In genomic region chr2:204691911-204692510, GRCh38 we compare ENCODE assay signal across 8 cellular contexts.
A peak's percentile ranks its signal among the peaks of the same experiment; 100 is the strongest.
DNase-seq lines count a peak whose midpoint lies in the region; ATAC-seq lines count a peak whose summit lies in the region.

No MANE protein-coding gene starts in this region.

- H3K36me3 Mint-ChIP-seq in activated CD4-positive, alpha-beta memory T cell treated with anti-CD3 and anti-CD28 coated beads, Interleukin-2, amount 10 ng/mL, durations not matched to agents 7 days and 5 days (ENCODE audit: low read depth) = no peaks in the 10 kb centered on the region

- ATAC-seq in HG02973 (IDR thresholded peaks at IDR 0.05; ENCODE audit: unreplicated experiment) = peak; percentile 78

- intact Hi-C loops in head of caudate nucleus (cut with DNase I) = loop anchor here (10.0 kb wide), 1 partner anchor 367 kb away; no protein-coding TSS in a partner anchor

- no peak overlapping the region for H3K27ac Mint-ChIP-seq in activated CD4-positive, alpha-beta memory T cell treated with anti-CD3 and anti-CD28 coated beads, Interleukin-2, amount 10 ng/mL, durations not matched to agents 7 days and 5 days

- no peak overlapping the region for H3K4me3 Mint-ChIP-seq in activated CD4-positive, alpha-beta memory T cell treated with anti-CD3 and anti-CD28 coated beads, Interleukin-2, amount 10 ng/mL, durations not matched to agents 7 days and 5 days

- POLR2A ChIA-PET in activated CD4-positive, alpha-beta memory T cell treated with anti-CD3 and anti-CD28 coated beads, Interleukin-2, amount 10 ng/mL, durations not matched to agents 7 days and 5 days (lab: Charles Lee) = no interaction called here

- H3K4me1 Mint-ChIP-seq in activated CD4-positive, alpha-beta memory T cell treated with anti-CD3 and anti-CD28 coated beads, Interleukin-2, amount 10 ng/mL, durations not matched to agents 7 days and 5 days = peaks cover 8% of the 10 kb centered on the region

- CTCF ChIA-PET in activated CD4-positive, alpha-beta memory T cell treated with anti-CD3 and anti-CD28 coated beads, Interleukin-2, amount 10 ng/mL, durations not matched to agents 7 days and 5 days (lab: Charles Lee) = interaction anchor here (0.8 to 1.9 kb wide), 5 partner anchors 14 to 620 kb away, joined by 3 to 4 read pairs (median 3); no protein-coding TSS in a partner anchor

- no peaks in the 10 kb centered on the region for H3K9me3 Mint-ChIP-seq in activated CD4-positive, alpha-beta memory T cell treated with anti-CD3 and anti-CD28 coated beads, Interleukin-2, amount 10 ng/mL, durations not matched to agents 7 days and 5 days

- H3K27me3 Mint-ChIP-seq in activated CD4-positive, alpha-beta memory T cell treated with anti-CD3 and anti-CD28 coated beads, Interleukin-2, amount 10 ng/mL, durations not matched to agents 7 days and 5 days = peaks cover 5% of the 10 kb centered on the region

- peak; percentile 30 for DNase-seq in activated CD4-positive, alpha-beta T cell treated with anti-CD3 and anti-CD28 coated beads for 48 hours
- DNase-seq in activated CD4-positive, alpha-beta T cell treated with anti-CD3 and anti-CD28 coated beads, Interleukin-2, amount 50 U/mL, for 1 hour = no peak
- DNase-seq in NCI-H226 (peak; percentile 48), head of caudate nucleus (peak in 27 of 42 donors; percentile 7 to 76 (median 38)), putamen (ENCODE audit: low spot score) (peak; percentile 45), NCI-H187 (lab: John Stamatoyannopoulos, UW) (no peak)
- peak; percentile 19 for DNase-seq in activated CD4-positive, alpha-beta memory T cell treated with anti-CD3 and anti-CD28 coated beads, Interleukin-2, amount 10 ng/mL, durations not matched to agents 7 days and 5 days

Comparison
In these comparisons a context has a peak if more than half of its experiments do, and no peak if none do; other contexts are left out.
1. DNase-seq: peak in activated CD4-positive, alpha-beta T cell treated with anti-CD3 and anti-CD28 coated beads for 48 hours (single experiment), NCI-H226 (single experiment), activated CD4-positive, alpha-beta memory T cell treated with anti-CD3 and anti-CD28 coated beads, Interleukin-2, amount 10 ng/mL, durations not matched to agents 7 days and 5 days (single experiment), head of caudate nucleus (27 of 42) and putamen (single experiment); none in activated CD4-positive, alpha-beta T cell treated with anti-CD3 and anti-CD28 coated beads, Interleukin-2, amount 50 U/mL, for 1 hour (single experiment) and NCI-H187 (0 of 2).